15 cellular contexts compared by ENCODE assay signal in genomic region chr2:176109226-176109954, GRCh38. TPM values are rescaled to one million over a fixed set of nuclear protein-coding genes. Genes with fewer than 3 reads are reported as not detected.
A peak's percentile ranks its signal among the peaks of the same experiment; 100 is the strongest.
DNase-seq lines count a peak whose midpoint lies in the region; ATAC-seq and TF ChIP-seq lines count a peak whose summit lies in the region.
"Had no signal": no experiment of that assay in that cellular context is flagged by ENCODE, and none has a peak within 500 bp of the region (broad histone marks: within the 10 kb centered on the region; RNA-seq: fewer than 3 reads in every experiment).

No MANE protein-coding gene starts in this region.

- POLR2A ChIA-PET in activated CD4-positive, alpha-beta memory T cell treated with anti-CD3 and anti-CD28 coated beads for 36 hours (lab: Charles Lee), result no interaction called here

- peaks cover 5% of the 10 kb centered on the region for H3K27me3 ChIP-seq in kidney epithelial cell (ENCODE audit: control insufficient read depth, insufficient read depth, low read length)

- H3K9me3 ChIP-seq in SK-N-MC (ENCODE audit: low read depth, low read length), result no peaks in the 10 kb centered on the region
- H3K9me3 ChIP-seq: BE2C, suprapubic skin had no signal

- peaks cover 28% of the 10 kb centered on the region for H3K4me1 Mint-ChIP-seq in activated naive CD4-positive, alpha-beta T cell treated with anti-CD3 and anti-CD28 coated beads for 36 hours (ENCODE audit: low read depth)
- H3K4me1 Mint-ChIP-seq in activated CD4-positive, alpha-beta memory T cell treated with anti-CD3 and anti-CD28 coated beads for 36 hours (ENCODE audit: low read depth), result peaks cover 26% of the 10 kb centered on the region

- H3K36me3 ChIP-seq in SK-N-MC (ENCODE audit: insufficient read depth, low read length) (peaks cover 57% of the 10 kb centered on the region), kidney epithelial cell (ENCODE audit: control insufficient read depth, insufficient read depth, low read length) (no peaks in the 10 kb centered on the region)
- H3K36me3 ChIP-seq: BE2C, suprapubic skin had no signal

- H3K9me3 Mint-ChIP-seq in activated naive CD4-positive, alpha-beta T cell treated with anti-CD3 and anti-CD28 coated beads for 36 hours, result peaks cover 1% of the 10 kb centered on the region
- H3K9me3 Mint-ChIP-seq in activated naive CD4-positive, alpha-beta T cell treated with anti-CD3 and anti-CD28 coated beads, Interleukin-2, amount 50 U/mL, for 72 hours, result peaks cover 0 to 6% of the 10 kb centered on the region in 2 donors
- no peaks in the 10 kb centered on the region for H3K9me3 Mint-ChIP-seq in activated CD4-positive, alpha-beta memory T cell treated with anti-CD3 and anti-CD28 coated beads for 36 hours

- CTCF ChIA-PET in activated naive CD4-positive, alpha-beta T cell treated with anti-CD3 and anti-CD28 coated beads for 36 hours (lab: Charles Lee), result interaction anchor here (1.3 to 2.4 kb wide), 5 partner anchors 12 to 346 kb away, joined by 3 to 9 read pairs (median 6); no protein-coding TSS in a partner anchor
- CTCF ChIA-PET in activated CD4-positive, alpha-beta memory T cell treated with anti-CD3 and anti-CD28 coated beads for 36 hours (lab: Charles Lee), result interaction anchor here (1.6 to 1.8 kb wide), 3 partner anchors 11 to 345 kb away, joined by 7 to 8 read pairs (median 7); no protein-coding TSS in a partner anchor

- peak overlapping the region; percentile 46 for H3K27ac Mint-ChIP-seq in activated naive CD4-positive, alpha-beta T cell treated with anti-CD3 and anti-CD28 coated beads for 36 hours
- peak overlapping the region in 1 of 2 donors; percentile 85 for H3K27ac Mint-ChIP-seq in activated naive CD4-positive, alpha-beta T cell treated with anti-CD3 and anti-CD28 coated beads, Interleukin-2, amount 50 U/mL, for 72 hours
- no peak overlapping the region for H3K27ac Mint-ChIP-seq in activated CD4-positive, alpha-beta memory T cell treated with anti-CD3 and anti-CD28 coated beads for 36 hours
- H3K27ac Mint-ChIP-seq: activated B cell treated with CpG ODN at 0.5 μM for 24 hours had no signal

- TF ChIP-seq CTCF in kidney epithelial cell (IDR thresholded peaks at IDR 0.05; ENCODE audit: insufficient read depth, low read length, poor library complexity, severe bottlenecking), result no peak

- DNase-seq in activated naive CD4-positive, alpha-beta T cell treated with anti-CD3 and anti-CD28 coated beads for 36 hours, result no peak
- no peak for DNase-seq in activated naive CD4-positive, alpha-beta T cell treated with anti-CD3 and anti-CD28 coated beads, Interleukin-2, amount 50 U/mL, for 72 hours (ENCODE audit: low spot score in 2 of 2)
- DNase-seq in SK-N-MC (ENCODE audit: low read depth, low spot score), result no peak
- DNase-seq in kidney epithelial cell (ENCODE audit: low read depth), result no peak
- peak; percentile 26 for DNase-seq in ureter (ENCODE audit: low spot score)
- DNase-seq in activated CD4-positive, alpha-beta memory T cell treated with anti-CD3 and anti-CD28 coated beads for 36 hours, result no peak
- DNase-seq: activated B cell treated with CpG ODN at 0.5 μM for 24 hours, BE2C, DND-41, foreskin keratinocyte, MM.1S, NCI-H2171 treated with DMSO at 0.1 percent for 48 hours had no signal

- no peak overlapping the region for H3K4me3 Mint-ChIP-seq in activated naive CD4-positive, alpha-beta T cell treated with anti-CD3 and anti-CD28 coated beads for 36 hours
- no peak overlapping the region for H3K4me3 Mint-ChIP-seq in activated CD4-positive, alpha-beta memory T cell treated with anti-CD3 and anti-CD28 coated beads for 36 hours
- H3K4me3 Mint-ChIP-seq: activated B cell treated with CpG ODN at 0.5 μM for 24 hours had no signal

- H3K27me3 Mint-ChIP-seq in activated naive CD4-positive, alpha-beta T cell treated with anti-CD3 and anti-CD28 coated beads for 36 hours (ENCODE audit: low read depth), result peaks cover 85% of the 10 kb centered on the region
- peaks cover 84% of the 10 kb centered on the region for H3K27me3 Mint-ChIP-seq in activated CD4-positive, alpha-beta memory T cell treated with anti-CD3 and anti-CD28 coated beads for 36 hours

- peaks cover 6% of the 10 kb centered on the region for H3K36me3 Mint-ChIP-seq in activated naive CD4-positive, alpha-beta T cell treated with anti-CD3 and anti-CD28 coated beads for 36 hours (ENCODE audit: low read depth)
- peaks cover 17 to 36% of the 10 kb centered on the region in 2 donors for H3K36me3 Mint-ChIP-seq in activated naive CD4-positive, alpha-beta T cell treated with anti-CD3 and anti-CD28 coated beads, Interleukin-2, amount 50 U/mL, for 72 hours
- peaks cover 5% of the 10 kb centered on the region for H3K36me3 Mint-ChIP-seq in activated CD4-positive, alpha-beta memory T cell treated with anti-CD3 and anti-CD28 coated beads for 36 hours

- intact Hi-C loops in activated naive CD4-positive, alpha-beta T cell treated with anti-CD3 and anti-CD28 coated beads for 36 hours (cut with micrococcal nuclease), result no loop called here
- intact Hi-C loops in activated CD4-positive, alpha-beta memory T cell treated with anti-CD3 and anti-CD28 coated beads for 36 hours (cut with micrococcal nuclease), result no loop called here

- H3K4me3 ChIP-seq in SK-N-MC (peak overlapping the region; percentile 81), kidney epithelial cell (ENCODE audit: low read depth, low read length) (peak overlapping the region; percentile 63)

- H3K27ac ChIP-seq in SK-N-MC, result peak overlapping the region; percentile 46; the same call in 1 of the 2 replicates
- H3K27ac ChIP-seq: foreskin keratinocyte, suprapubic skin had no signal

- H3K9ac ChIP-seq in SK-N-MC (ENCODE audit: insufficient read length), result peak overlapping the region; percentile 55

- no peak for ATAC-seq in activated naive CD4-positive, alpha-beta T cell treated with anti-CD3 and anti-CD28 coated beads, Interleukin-2, amount 50 U/mL, for 72 hours
- no peak for ATAC-seq in HG03354 (IDR thresholded peaks at IDR 0.05; ENCODE audit: poor library complexity, severe bottlenecking, unreplicated experiment)
- no peak for ATAC-seq in activated CD4-positive, CD25-positive, alpha-beta regulatory T cell treated with anti-CD3 and anti-CD28 coated beads, Interleukin-2, amount 50 U/mL, for 24 hours
- ATAC-seq: foreskin keratinocyte had no signal

RNA-seq across cellular contexts. Expression of gene HOXD11, which starts 2.3 kb away (rescaled TPM):
- total RNA-seq in activated naive CD4-positive, alpha-beta T cell treated with anti-CD3 and anti-CD28 coated beads for 36 hours, result not detected
- total RNA-seq in activated naive CD4-positive, alpha-beta T cell treated with anti-CD3 and anti-CD28 coated beads, Interleukin-2, amount 50 U/mL, for 72 hours, result not detected
- total RNA-seq in kidney epithelial cell, result 5.4 and 16.3 TPM in 2 replicates
- total RNA-seq in ureter, result 1.2 TPM
- not detected for total RNA-seq in activated CD4-positive, alpha-beta memory T cell treated with anti-CD3 and anti-CD28 coated beads for 36 hours
- total RNA-seq: activated B cell treated with CpG ODN at 0.5 μM for 24 hours, foreskin keratinocyte, suprapubic skin had no signal

RNA-seq across cellular contexts. Expression of gene HOXD10, which starts 7.2 kb away (rescaled TPM):
- total RNA-seq in activated naive CD4-positive, alpha-beta T cell treated with anti-CD3 and anti-CD28 coated beads for 36 hours, result not detected
- not detected for total RNA-seq in activated naive CD4-positive, alpha-beta T cell treated with anti-CD3 and anti-CD28 coated beads, Interleukin-2, amount 50 U/mL, for 72 hours
- total RNA-seq in kidney epithelial cell (5.1 and 5.6 TPM in 2 replicates), ureter (4.4 TPM)
- total RNA-seq in activated CD4-positive, alpha-beta memory T cell treated with anti-CD3 and anti-CD28 coated beads for 36 hours, result not detected
- total RNA-seq: activated B cell treated with CpG ODN at 0.5 μM for 24 hours, foreskin keratinocyte had no signal

RNA-seq across cellular contexts. Expression of gene HOXD12, which starts 9.8 kb away (rescaled TPM):
- total RNA-seq in activated naive CD4-positive, alpha-beta T cell treated with anti-CD3 and anti-CD28 coated beads for 36 hours, result not detected
- not detected for total RNA-seq in activated naive CD4-positive, alpha-beta T cell treated with anti-CD3 and anti-CD28 coated beads, Interleukin-2, amount 50 U/mL, for 72 hours
- total RNA-seq in kidney epithelial cell (not detected in 2 replicates), ureter (not detected)
- total RNA-seq in activated CD4-positive, alpha-beta memory T cell treated with anti-CD3 and anti-CD28 coated beads for 36 hours, result not detected
- total RNA-seq: activated B cell treated with CpG ODN at 0.5 μM for 24 hours, foreskin keratinocyte, suprapubic skin had no signal

RNA-seq across cellular contexts. Expression of gene HOXD9, which starts 13.1 kb away (rescaled TPM):
- total RNA-seq in activated naive CD4-positive, alpha-beta T cell treated with anti-CD3 and anti-CD28 coated beads for 36 hours, result not detected
- not detected for total RNA-seq in activated naive CD4-positive, alpha-beta T cell treated with anti-CD3 and anti-CD28 coated beads, Interleukin-2, amount 50 U/mL, for 72 hours
- total RNA-seq in kidney epithelial cell (11.6 and 12.2 TPM in 2 replicates), ureter (19.8 TPM)
- not detected for total RNA-seq in activated CD4-positive, alpha-beta memory T cell treated with anti-CD3 and anti-CD28 coated beads for 36 hours
- total RNA-seq: activated B cell treated with CpG ODN at 0.5 μM for 24 hours had no signal

RNA-seq across cellular contexts. Expression of gene HOXD13, which starts 16.9 kb away (rescaled TPM):
- not detected for total RNA-seq in activated naive CD4-positive, alpha-beta T cell treated with anti-CD3 and anti-CD28 coated beads for 36 hours
- total RNA-seq in activated naive CD4-positive, alpha-beta T cell treated with anti-CD3 and anti-CD28 coated beads, Interleukin-2, amount 50 U/mL, for 72 hours, result not detected
- total RNA-seq in kidney epithelial cell, result not detected in 2 replicates
- total RNA-seq in ureter, result not detected
- total RNA-seq in activated CD4-positive, alpha-beta memory T cell treated with anti-CD3 and anti-CD28 coated beads for 36 hours, result not detected
- total RNA-seq: activated B cell treated with CpG ODN at 0.5 μM for 24 hours, foreskin keratinocyte had no signal
